ENCODE assay signal across 25 cellular contexts in genomic region chr11:33410086-33410765, GRCh38. TPM values are rescaled to one million over a fixed set of nuclear protein-coding genes. Genes with fewer than 3 reads are reported as not detected.
"Had no signal": no experiment of that assay in that cellular context is flagged by ENCODE, and none has a peak within 500 bp of the region (broad histone marks: within the 10 kb centered on the region; RNA-seq: fewer than 3 reads in every experiment).

No MANE protein-coding gene starts in this region.

- H2AFZ ChIP-seq: PC-9 had no signal

- H3K27ac Mint-ChIP-seq: IgD-negative memory B cell had no signal

- H3K36me3 Mint-ChIP-seq: IgD-negative memory B cell had no signal

- H3K36me3 ChIP-seq: Peyer's patch, SJSA1 had no signal

- H3K9me3 Mint-ChIP-seq: IgD-negative memory B cell had no signal

- H3K9me3 ChIP-seq: Peyer's patch, SJSA1 had no signal

- H3K4me1 ChIP-seq: Peyer's patch, SJSA1 had no signal

- H3K4me1 Mint-ChIP-seq: IgD-negative memory B cell had no signal

- H3K9ac ChIP-seq: KMS-11 had no signal

- H3K4me3 Mint-ChIP-seq: IgD-negative memory B cell had no signal

- ATAC-seq: HepG2, K562, Right ventricle myocardium inferior had no signal

- DNase-seq: Kasumi-1, NCI-H1092, NCI-H1105 treated with DMSO at 0.1 percent for 48 hours, NCI-H1417 treated with DMSO at 0.1 percent for 48 hours, NCI-H146, NCI-H1694 treated with DMSO at 0.1 percent for 48 hours, NCI-H1930, NCI-H2081, NCI-H2107, NCI-H2227 treated with DMSO at 0.1 percent for 48 hours, NCI-H524, NCI-H69, NCI-H774, PC-9, Peyer's patch, SHP77 treated with DMSO at 0.1 percent for 48 hours had no signal

- FAIRE-seq: HepG2, K562 had no signal

- H3K4me3 ChIP-seq: K562, PC-9, Peyer's patch, SJSA1, SK-N-MC had no signal

- H3K27ac ChIP-seq: KMS-11, PC-9, Peyer's patch, SJSA1, SK-N-MC had no signal

- H3K27me3 ChIP-seq: Peyer's patch had no signal

- H3K4me2 ChIP-seq: KMS-11, PC-9 had no signal

RNA-seq across cellular contexts. Expression of gene KIAA1549L, which starts 34.3 kb away (rescaled TPM):
- total RNA-seq: K562; NCI-H460; T-helper 1 cell treated with Interleukin-12 subunit alpha and Interleukin-12 subunit beta and Interleukin-4 antibody, amounts not matched to agents 30 ng/mL and 1 ng/mL, for 36 hours had no signal
- polyA plus RNA-seq: IgD-negative memory B cell, K562 had no signal
